In genomic region chr11:45045692-45046471, GRCh38 we compare ENCODE assay signal across 8 cellular contexts.
DNase-seq lines count a peak whose midpoint lies in the region; ATAC-seq and TF ChIP-seq lines count a peak whose summit lies in the region.

No MANE protein-coding gene starts in this region.

- H3K4me3 Mint-ChIP-seq in natural killer cell, result no peak overlapping the region

- H3K9me3 Mint-ChIP-seq in natural killer cell, result no peaks in the 10 kb centered on the region

- H3K27ac Mint-ChIP-seq in natural killer cell, result peak overlapping the region in 1 of 2 donors; percentile 75

- no peaks in the 10 kb centered on the region for H3K36me3 Mint-ChIP-seq in natural killer cell

- intact Hi-C loops in natural killer cell (cut with micrococcal nuclease), result no loop called here

- ATAC-seq in natural killer cell (peak in 2 of 3 donors; percentile 64 to 83), GM21825 (IDR thresholded peaks at IDR 0.05; ENCODE audit: unreplicated experiment) (no peak), HG02938 (IDR thresholded peaks at IDR 0.05; ENCODE audit: unreplicated experiment) (no peak), HG03025 (IDR thresholded peaks at IDR 0.05; ENCODE audit: low FRiP score, unreplicated experiment) (no peak)

- peaks cover 7 to 14% of the 10 kb centered on the region in 2 donors for H3K4me1 Mint-ChIP-seq in natural killer cell

- peak; percentile 77 for DNase-seq in CD1c-positive myeloid dendritic cell (ENCODE audit: extremely low spot score)
- peak; percentile 46 for DNase-seq in NCI-H226
- peak; percentile 43 for DNase-seq in epidermal melanocyte (ENCODE audit: insufficient read length, low spot score)
- peak; percentile 26 for DNase-seq in natural killer cell
- DNase-seq in NCI-H82 treated with DMSO at 0.1 percent for 48 hours (lab: John Stamatoyannopoulos, UW; ENCODE audit: unreplicated experiment), result no peak

- H3K27me3 Mint-ChIP-seq in natural killer cell (ENCODE audit: low read depth in 2 of 2), result peaks cover 4 to 7% of the 10 kb centered on the region in 2 donors

- TF ChIP-seq CTCF in natural killer cell (IDR thresholded peaks at IDR 0.05), result no peak

Comparison
In these comparisons a context has a peak if more than half of its experiments do, and no peak if none do; other contexts are left out.
1. ATAC-seq: peak in natural killer cell (2 of 3); none in GM21825 (single experiment), HG02938 (single experiment) and HG03025 (single experiment).